ENCODE assay signal across 1 cellular context in genomic region chr3:50862221-50862620, GRCh38.
TF ChIP-seq lines count a peak whose summit lies in the region.

No MANE protein-coding gene starts in this region.

TF ChIP-seq in K562, 482 proteins besides CTCF, POLR2A, EP300 and RAD21 (continued from another document):
- TF ChIP-seq MLLT1 (IDR thresholded peaks at IDR 0.05) (no peak), WHSC1 (IDR thresholded peaks at IDR 0.05; ENCODE audit: low read length) (no peak), ZNF224 (CRISPR knock-in tag; IDR thresholded peaks at IDR 0.05) (no peak), HMG20B (CRISPR knock-in tag; IDR thresholded peaks at IDR 0.05) (no peak), ASH1L (IDR thresholded peaks at IDR 0.05; ENCODE audit: borderline replicate concordance, low read depth, partially characterized antibody) (no peak), SFPQ (IDR thresholded peaks at IDR 0.05; ENCODE audit: low read depth, low read length) (no peak), ZNF134 (CRISPR knock-in tag; conservative IDR thresholded peaks at IDR 0.05) (no peak), PHF21A (IDR thresholded peaks at IDR 0.05; ENCODE audit: borderline replicate concordance, low read depth) (no peak), HDAC2 (IDR thresholded peaks at IDR 0.05) (no peak), POLR2B (IDR thresholded peaks at IDR 0.05; ENCODE audit: low read depth, partially characterized antibody) (no peak), TARDBP (IDR thresholded peaks at IDR 0.05) (no peak)
